1 cellular context compared by ENCODE assay signal in the genomic region with DNA sequence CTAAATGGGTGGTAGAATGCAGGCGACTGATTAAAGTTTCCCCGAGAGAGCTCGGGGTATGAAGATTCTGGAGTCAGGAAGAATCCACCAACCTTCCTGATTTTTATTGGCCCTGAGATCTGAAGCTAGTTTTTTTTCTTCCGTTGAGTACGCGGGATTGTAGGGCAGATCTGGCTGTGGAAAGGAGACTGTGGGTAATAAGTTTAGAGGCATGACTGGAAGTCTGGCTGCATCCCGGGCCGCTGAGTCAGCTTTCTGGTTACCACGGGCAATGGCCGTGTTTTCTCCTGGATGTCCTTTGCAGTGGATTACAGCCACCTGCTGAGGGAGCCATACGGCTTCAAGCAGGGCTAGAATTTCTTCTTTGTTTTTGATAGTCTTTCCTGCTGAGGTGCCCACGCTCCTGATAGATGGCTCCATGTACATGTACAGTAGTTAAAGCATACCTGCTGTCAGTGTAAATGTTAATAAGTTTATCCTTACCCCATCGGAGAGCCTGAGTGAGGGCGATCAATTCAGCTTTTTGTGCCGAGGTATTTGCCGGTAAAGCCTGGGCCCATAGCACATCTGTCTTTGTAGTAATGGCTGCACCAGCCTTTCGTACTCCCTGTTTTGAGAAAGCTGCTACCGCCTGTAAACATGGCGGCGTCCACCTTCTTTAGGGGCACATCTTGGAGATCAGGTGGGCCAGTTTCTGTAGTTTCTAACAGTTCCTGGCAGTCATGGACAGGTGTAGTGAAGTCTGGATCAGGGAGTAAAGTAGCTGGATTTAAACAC.
TF ChIP-seq lines count a peak whose summit lies in the region.

No MANE protein-coding gene starts in this region.

TF ChIP-seq in K562, 482 proteins besides CTCF, POLR2A, EP300 and RAD21 (continued from another document and continues in another):
- TF ChIP-seq, protein P1, sequence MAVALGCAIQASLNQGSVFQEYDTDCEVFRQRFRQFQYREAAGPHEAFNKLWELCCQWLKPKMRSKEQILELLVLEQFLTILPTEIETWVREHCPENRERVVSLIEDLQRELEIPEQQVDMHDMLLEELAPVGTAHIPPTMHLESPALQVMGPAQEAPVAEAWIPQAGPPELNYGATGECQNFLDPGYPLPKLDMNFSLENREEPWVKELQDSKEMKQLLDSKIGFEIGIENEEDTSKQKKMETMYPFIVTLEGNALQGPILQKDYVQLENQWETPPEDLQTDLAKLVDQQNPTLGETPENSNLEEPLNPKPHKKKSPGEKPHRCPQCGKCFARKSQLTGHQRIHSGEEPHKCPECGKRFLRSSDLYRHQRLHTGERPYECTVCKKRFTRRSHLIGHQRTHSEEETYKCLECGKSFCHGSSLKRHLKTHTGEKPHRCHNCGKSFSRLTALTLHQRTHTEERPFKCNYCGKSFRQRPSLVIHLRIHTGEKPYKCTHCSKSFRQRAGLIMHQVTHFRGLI (CRISPR knock-in tag; IDR thresholded peaks at IDR 0.05), result no peak
- TF ChIP-seq CC2D1A (IDR thresholded peaks at IDR 0.05) (peak; percentile 57; the same call in 1 of the 2 replicates), NUFIP1 (IDR thresholded peaks at IDR 0.05; ENCODE audit: partially characterized antibody) (no peak), ZNF57 (CRISPR knock-in tag; IDR thresholded peaks at IDR 0.05) (no peak), SRSF3 (IDR thresholded peaks at IDR 0.05; ENCODE audit: insufficient read depth, low read length) (no peak), ID3 (CRISPR knock-in tag; IDR thresholded peaks at IDR 0.05) (no peak), ID3 (tag; IDR thresholded peaks at IDR 0.05) (no peak), DMBX1 (CRISPR knock-in tag; IDR thresholded peaks at IDR 0.05; ENCODE audit: borderline replicate concordance) (no peak), WHSC1 (IDR thresholded peaks at IDR 0.05; ENCODE audit: low read length) (no peak), ZNF140 (CRISPR knock-in tag; IDR thresholded peaks at IDR 0.05) (no peak), SREBF1 (IDR thresholded peaks at IDR 0.05; ENCODE audit: borderline replicate concordance, low read depth, low read length) (no peak), RUNX1 (IDR thresholded peaks at IDR 0.05; ENCODE audit: low read depth) (no peak), TEAD4 (IDR thresholded peaks at IDR 0.05; ENCODE audit: low read length) (peak; percentile 29; the same call in 1 of the 2 replicates), TEAD4 (CRISPR knock-in tag; IDR thresholded peaks at IDR 0.05; ENCODE audit: borderline replicate concordance) (no peak), ZKSCAN8 (CRISPR knock-in tag; IDR thresholded peaks at IDR 0.05) (no peak), E2F1 (CRISPR knock-in tag; IDR thresholded peaks at IDR 0.05) (no peak), POLR3G (IDR thresholded peaks at IDR 0.05; ENCODE audit: extremely low read depth, insufficient read length, insufficient replicate concordance) (no peak), ZC3H8 (IDR thresholded peaks at IDR 0.05) (no peak), PREB (CRISPR knock-in tag; IDR thresholded peaks at IDR 0.05) (0 out of 2 replicates have a peak, but pooled peaks have one; percentile 82), NCOA2 (IDR thresholded peaks at IDR 0.05; ENCODE audit: partially characterized antibody in 2 of 2) (no peak), EP400 (IDR thresholded peaks at IDR 0.05) (no peak), ZNF253 (CRISPR knock-in tag; conservative IDR thresholded peaks at IDR 0.05) (no peak), KDM5B (IDR thresholded peaks at IDR 0.05; ENCODE audit: insufficient replicate concordance, low read depth, low read length) (no peak), CBX5 (IDR thresholded peaks at IDR 0.05; ENCODE audit: borderline replicate concordance, low read depth) (no peak), ZNF232 (CRISPR knock-in tag; IDR thresholded peaks at IDR 0.05) (no peak), MCM2 (IDR thresholded peaks at IDR 0.05; ENCODE audit: low read depth) (no peak), KLF10 (CRISPR knock-in tag; IDR thresholded peaks at IDR 0.05) (no peak), ZHX1 (conservative IDR thresholded peaks at IDR 0.05; ENCODE audit: low read length) (no peak), TCF3 (CRISPR knock-in tag; IDR thresholded peaks at IDR 0.05) (no peak; the same call in 1 of the 2 replicates), BCL6 (CRISPR knock-in tag; IDR thresholded peaks at IDR 0.05) (no peak), CREB3L1 (IDR thresholded peaks at IDR 0.05; ENCODE audit: borderline replicate concordance, low read depth) (0 out of 2 replicates have a peak, but pooled peaks have one; percentile 22), PCBP2 (IDR thresholded peaks at IDR 0.05; ENCODE audit: low read depth, low read length, poor library complexity, severe bottlenecking) (no peak), ZNF717 (CRISPR knock-in tag; IDR thresholded peaks at IDR 0.05) (no peak), BRF1 (IDR thresholded peaks at IDR 0.05; ENCODE audit: borderline replicate concordance, extremely low read depth, insufficient read length) (no peak), ZNF778 (CRISPR knock-in tag; IDR thresholded peaks at IDR 0.05) (no peak), FOXJ2 (tag; IDR thresholded peaks at IDR 0.05) (peak; percentile 97), ZNF133 (CRISPR knock-in tag; IDR thresholded peaks at IDR 0.05) (no peak), MITF (IDR thresholded peaks at IDR 0.05) (no peak), ARID3A (IDR thresholded peaks at IDR 0.05; ENCODE audit: borderline replicate concordance, low read depth, low read length) (no peak), SMARCA5 (IDR thresholded peaks at IDR 0.05) (no peak), ZBTB7A (IDR thresholded peaks at IDR 0.05; ENCODE audit: borderline replicate concordance, control insufficient read depth, low read depth, low read length) (no peak), NFIC (IDR thresholded peaks at IDR 0.05) (no peak), GTF2A2 (tag; IDR thresholded peaks at IDR 0.05) (no peak)
- TF ChIP-seq, protein P2, sequence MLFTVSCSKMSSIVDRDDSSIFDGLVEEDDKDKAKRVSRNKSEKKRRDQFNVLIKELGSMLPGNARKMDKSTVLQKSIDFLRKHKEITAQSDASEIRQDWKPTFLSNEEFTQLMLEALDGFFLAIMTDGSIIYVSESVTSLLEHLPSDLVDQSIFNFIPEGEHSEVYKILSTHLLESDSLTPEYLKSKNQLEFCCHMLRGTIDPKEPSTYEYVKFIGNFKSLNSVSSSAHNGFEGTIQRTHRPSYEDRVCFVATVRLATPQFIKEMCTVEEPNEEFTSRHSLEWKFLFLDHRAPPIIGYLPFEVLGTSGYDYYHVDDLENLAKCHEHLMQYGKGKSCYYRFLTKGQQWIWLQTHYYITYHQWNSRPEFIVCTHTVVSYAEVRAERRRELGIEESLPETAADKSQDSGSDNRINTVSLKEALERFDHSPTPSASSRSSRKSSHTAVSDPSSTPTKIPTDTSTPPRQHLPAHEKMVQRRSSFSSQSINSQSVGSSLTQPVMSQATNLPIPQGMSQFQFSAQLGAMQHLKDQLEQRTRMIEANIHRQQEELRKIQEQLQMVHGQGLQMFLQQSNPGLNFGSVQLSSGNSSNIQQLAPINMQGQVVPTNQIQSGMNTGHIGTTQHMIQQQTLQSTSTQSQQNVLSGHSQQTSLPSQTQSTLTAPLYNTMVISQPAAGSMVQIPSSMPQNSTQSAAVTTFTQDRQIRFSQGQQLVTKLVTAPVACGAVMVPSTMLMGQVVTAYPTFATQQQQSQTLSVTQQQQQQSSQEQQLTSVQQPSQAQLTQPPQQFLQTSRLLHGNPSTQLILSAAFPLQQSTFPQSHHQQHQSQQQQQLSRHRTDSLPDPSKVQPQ (CRISPR knock-in tag; IDR thresholded peaks at IDR 0.05; ENCODE audit: borderline replicate concordance), result no peak
- TF ChIP-seq, protein P3, sequence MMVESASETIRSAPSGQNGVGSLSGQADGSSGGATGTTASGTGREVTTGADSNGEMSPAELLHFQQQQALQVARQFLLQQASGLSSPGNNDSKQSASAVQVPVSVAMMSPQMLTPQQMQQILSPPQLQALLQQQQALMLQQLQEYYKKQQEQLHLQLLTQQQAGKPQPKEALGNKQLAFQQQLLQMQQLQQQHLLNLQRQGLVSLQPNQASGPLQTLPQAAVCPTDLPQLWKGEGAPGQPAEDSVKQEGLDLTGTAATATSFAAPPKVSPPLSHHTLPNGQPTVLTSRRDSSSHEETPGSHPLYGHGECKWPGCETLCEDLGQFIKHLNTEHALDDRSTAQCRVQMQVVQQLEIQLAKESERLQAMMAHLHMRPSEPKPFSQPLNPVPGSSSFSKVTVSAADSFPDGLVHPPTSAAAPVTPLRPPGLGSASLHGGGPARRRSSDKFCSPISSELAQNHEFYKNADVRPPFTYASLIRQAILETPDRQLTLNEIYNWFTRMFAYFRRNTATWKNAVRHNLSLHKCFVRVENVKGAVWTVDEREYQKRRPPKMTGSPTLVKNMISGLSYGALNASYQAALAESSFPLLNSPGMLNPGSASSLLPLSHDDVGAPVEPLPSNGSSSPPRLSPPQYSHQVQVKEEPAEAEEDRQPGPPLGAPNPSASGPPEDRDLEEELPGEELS (CRISPR knock-in tag; IDR thresholded peaks at IDR 0.05; ENCODE audit: borderline replicate concordance), result no peak
